ENCODE assay signal across 23 cellular contexts in the genomic region with DNA sequence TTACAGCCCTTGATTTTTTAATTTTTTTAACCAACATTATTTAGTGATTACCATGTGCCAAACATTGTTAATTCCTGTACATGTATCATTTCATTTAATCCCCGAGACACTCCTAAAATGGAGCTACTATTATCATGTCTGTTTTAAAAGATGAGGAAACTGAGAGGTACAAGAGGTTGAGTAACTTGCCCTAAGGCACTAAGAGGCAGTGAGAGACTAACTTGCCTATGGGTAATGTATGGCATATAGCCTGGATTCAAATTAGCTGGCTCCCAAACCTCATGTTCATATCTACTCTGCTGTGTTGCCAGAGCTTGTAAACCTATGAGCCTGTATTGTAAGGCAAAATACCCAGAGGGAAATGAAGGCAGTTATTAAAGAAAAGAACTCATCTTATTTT.
DNase-seq lines count a peak whose midpoint lies in the region; ATAC-seq, FAIRE-seq and TF ChIP-seq lines count a peak whose summit lies in the region.
"Had no signal": no experiment of that assay in that cellular context is flagged by ENCODE, and none has a peak within 500 bp of the region (broad histone marks: within the 10 kb centered on the region; RNA-seq: fewer than 3 reads in every experiment).

No MANE protein-coding gene starts in this region.

- H4K20me1 ChIP-seq in mammary epithelial cell (ENCODE audit: insufficient read depth, low read length) = no peaks in the 10 kb centered on the region

- POLR2A ChIA-PET in MCF 10A (lab: Yijun Ruan, JAX) = interaction anchor here (0.7 to 1.2 kb wide), 5 partner anchors 12 to 227 kb away, joined by 4 to 6 read pairs (median 4); no protein-coding TSS in a partner anchor

- H3K79me1 ChIP-seq in neuronal stem cell (ENCODE audit: low read depth, low read length) = no peaks in the 10 kb centered on the region

- no peak for ATAC-seq in HG02973 (IDR thresholded peaks at IDR 0.05; ENCODE audit: unreplicated experiment)
- ATAC-seq: A549 had no signal

- H3K9me3 ChIP-seq in mammary epithelial cell (replicated peaks; ENCODE audit: insufficient read depth, low read length) = no peaks in the 10 kb centered on the region
- H3K9me3 ChIP-seq in neuronal stem cell (replicated peaks in 1 of 2; ENCODE audit: control insufficient read depth in 2 of 2, insufficient read depth in 1 of 2, low read depth in 1 of 2, low read length in 2 of 2) = no peaks in the 10 kb centered on the region
- H3K9me3 ChIP-seq: A549 had no signal

- no peak for FAIRE-seq in bronchial epithelial cell (lab: Jason Lieb, UNC)
- FAIRE-seq: A549, GM12891, GM18507 had no signal

- H2BK12ac ChIP-seq in neuronal stem cell (ENCODE audit: low read length) = no peak overlapping the region

- no peaks in the 10 kb centered on the region for H3K79me2 ChIP-seq in mammary epithelial cell (ENCODE audit: insufficient read depth, low read length)

- H3K27ac Mint-ChIP-seq in MCF 10A (ENCODE audit: low read depth, unreplicated experiment) = peak overlapping the region; percentile 42

- H3K4me3 ChIP-seq in mammary epithelial cell (replicated peaks in 1 of 3; ENCODE audit: insufficient read depth in 1 of 3, low read depth in 2 of 3, low read length in 3 of 3) (no peak overlapping the region), bronchial epithelial cell (ENCODE audit: low read depth, low read length) (no peak overlapping the region), lower leg skin (ENCODE audit: low read depth, poor library complexity, severe bottlenecking) (no peak overlapping the region), neuronal stem cell (ENCODE audit: low read length in 2 of 2) (no peak overlapping the region)
- H3K4me3 ChIP-seq: A549 had no signal

- H3K9me3 Mint-ChIP-seq in MCF 10A (ENCODE audit: unreplicated experiment) = no peaks in the 10 kb centered on the region

- 88% methylated on average over 1 of the region's 1 CpG for WGBS in mammary epithelial cell (ENCODE audit: low coverage, missing lambda C conversion rate)
- 51 to 58% methylated on average over 1 of the region's 1 CpG for WGBS in lower leg skin, 2 donors
- no CpG with 5 or more reads among the region's 1 CpG for WGBS in neuronal stem cell (ENCODE audit: extremely low coverage in 2 of 2, insufficient read length in 2 of 2, insufficient replicate concordance in 1 of 2), 2 donors

- no peak overlapping the region for H3K27ac ChIP-seq in mammary epithelial cell (ENCODE audit: insufficient read depth, low read depth, low read length)
- H3K27ac ChIP-seq in neuronal stem cell (replicated peaks; ENCODE audit: low read length) = no peak overlapping the region
- H3K27ac ChIP-seq: A549 had no signal

- no peak overlapping the region for H3K23ac ChIP-seq in neuronal stem cell (ENCODE audit: low read depth, low read length, poor library complexity)

- intact Hi-C loops in MCF 10A (cut with micrococcal nuclease) (no loop called here), mammary epithelial cell (cut with micrococcal nuclease) (no loop called here), lower leg skin (cut with DNase I; ENCODE audit: low total_unique reads) (no loop called here)

- no peak overlapping the region for H4K8ac ChIP-seq in neuronal stem cell (ENCODE audit: low read depth, low read length)

- H3K4me1 ChIP-seq in mammary epithelial cell (ENCODE audit: insufficient read depth, low read length) (no peaks in the 10 kb centered on the region), neuronal stem cell (ENCODE audit: control insufficient read depth in 2 of 2, insufficient read depth in 1 of 2, low read depth in 1 of 2, low read length in 2 of 2) (no peaks in the 10 kb centered on the region)
- H3K4me1 ChIP-seq: A549 had no signal

- no peak overlapping the region for H3K14ac ChIP-seq in neuronal stem cell (ENCODE audit: low read length)

- H3K9ac ChIP-seq in mammary epithelial cell (ENCODE audit: insufficient read depth, low read length) (no peak overlapping the region), neuronal stem cell (ENCODE audit: low read depth, low read length, poor library complexity) (no peak overlapping the region)

- TF ChIP-seq CTCF in MCF 10A (IDR thresholded peaks at IDR 0.05; ENCODE audit: unreplicated experiment) (no peak), mammary epithelial cell (conservative IDR thresholded peaks at IDR 0.05 in 1 of 2, IDR thresholded peaks at IDR 0.05 in 1 of 2; ENCODE audit: extremely low read depth in 1 of 2, insufficient read depth in 1 of 2, low read depth in 1 of 2, low read length in 2 of 2) (no peak), bronchial epithelial cell (IDR thresholded peaks at IDR 0.05; ENCODE audit: insufficient read depth, low read length, severe bottlenecking) (no peak), lower leg skin (IDR thresholded peaks at IDR 0.05) (no peak)

- DNase-seq in MCF 10A (ENCODE audit: unreplicated experiment) (peak; percentile 54), mammary epithelial cell (no peak), bronchial epithelial cell (ENCODE audit: low read depth) (peak; percentile 19), fibroblast of gingiva (ENCODE audit: low read depth) (peak; percentile 2), lower leg skin (ENCODE audit: low spot score in 2 of 2) (no peak), neuronal stem cell (ENCODE audit: low spot score) (no peak)
- DNase-seq: 8988T; ACHN; AML-193; C1 segment of cervical spinal cord; Calu3; CD4-positive, alpha-beta memory T cell; COR-L47; DMS53; DMS79 treated with DMSO at 0.1 percent for 48 hours; GF-D8; GOT3; H7; HCEC 1CT had no signal

- no peak overlapping the region for H3K4ac ChIP-seq in neuronal stem cell (ENCODE audit: low read length)

- H3K36me3 ChIP-seq in mammary epithelial cell (ENCODE audit: insufficient read depth, low read length) (peaks cover 25% of the 10 kb centered on the region), bronchial epithelial cell (ENCODE audit: control insufficient read depth, insufficient read depth, low read length) (peaks cover 1% of the 10 kb centered on the region), neuronal stem cell (replicated peaks in 1 of 2; ENCODE audit: control insufficient read depth in 2 of 2, insufficient read depth in 2 of 2, low read length in 2 of 2) (no peaks in the 10 kb centered on the region)

- no peak overlapping the region for H2AK5ac ChIP-seq in neuronal stem cell (ENCODE audit: low read depth, low read length)

- no peak overlapping the region for H2AFZ ChIP-seq in mammary epithelial cell (ENCODE audit: low read depth, low read length)
- H2AFZ ChIP-seq in neuronal stem cell (ENCODE audit: low read length) = no peak overlapping the region

- no peak overlapping the region for H2BK15ac ChIP-seq in neuronal stem cell (ENCODE audit: low read length)

- no peak overlapping the region for H3K4me2 ChIP-seq in mammary epithelial cell (ENCODE audit: insufficient read depth, low read depth, low read length)
- H3K4me2 ChIP-seq in neuronal stem cell (ENCODE audit: insufficient read depth, low read length, poor library complexity, severe bottlenecking) = no peak overlapping the region
- H3K4me2 ChIP-seq: A549 had no signal

- no peak overlapping the region for H3K18ac ChIP-seq in neuronal stem cell (ENCODE audit: low read length)

- H3K27me3 ChIP-seq in mammary epithelial cell (ENCODE audit: insufficient read depth, low read length) = no peaks in the 10 kb centered on the region
- H3K27me3 ChIP-seq in bronchial epithelial cell (ENCODE audit: control insufficient read depth, insufficient read depth, low read length) = no peaks in the 10 kb centered on the region
- H3K27me3 ChIP-seq in neuronal stem cell (ENCODE audit: control insufficient read depth in 3 of 3, insufficient read depth in 3 of 3, low read depth in 1 of 3, low read length in 3 of 3) = no peaks in the 10 kb centered on the region

- in situ Hi-C loops in mammary epithelial cell (cut with MboI; ENCODE audit: low sequenced_read_pairs in 2 of 2) = no loop called here

- no peak for TF ChIP-seq POLR2A in lower leg skin (IDR thresholded peaks at IDR 0.05)

- H3K4me3 Mint-ChIP-seq in MCF 10A (ENCODE audit: unreplicated experiment) = no peak overlapping the region
- H3K4me3 Mint-ChIP-seq: CD4-positive, alpha-beta memory T cell had no signal

- no TSS peak for BruUV-seq in MCF 10A (replicated peaks; lab: Mats Ljungman, UMichigan)
- BruUV-seq in mammary epithelial cell (replicated peaks; lab: Mats Ljungman, UMichigan) = no TSS peak

- dilution Hi-C loops in mammary epithelial cell (cut with HindIII; ENCODE audit: low sequenced_read_pairs) = no loop called here

- no peaks in the 10 kb centered on the region for H3K27me3 Mint-ChIP-seq in MCF 10A (ENCODE audit: insufficient read depth, unreplicated experiment)
- H3K27me3 Mint-ChIP-seq: CD4-positive, alpha-beta memory T cell had no signal

- H3K4me1 Mint-ChIP-seq in MCF 10A (ENCODE audit: insufficient read depth, unreplicated experiment) = peaks cover 10% of the 10 kb centered on the region

- no peak overlapping the region for H4K91ac ChIP-seq in neuronal stem cell (ENCODE audit: low read depth, low read length, poor library complexity)

- CTCF ChIA-PET in MCF 10A (lab: Yijun Ruan, JAX) (interaction anchor here (0.6 to 0.7 kb wide), 2 partner anchors 229 to 1432 kb away, joined by 3 read pairs; no protein-coding TSS in a partner anchor), mammary epithelial cell (lab: Charles Lee; ENCODE audit: low non-redundant PET) (no interaction called here)

- no peaks in the 10 kb centered on the region for H3K36me3 Mint-ChIP-seq in MCF 10A (ENCODE audit: insufficient read depth, unreplicated experiment)

- H2BK5ac ChIP-seq in neuronal stem cell (ENCODE audit: low read length) = no peak overlapping the region

- no peak overlapping the region for H2BK120ac ChIP-seq in neuronal stem cell (ENCODE audit: low read depth, low read length)

Comparison
In these comparisons a context has a peak if more than half of its experiments do, and no peak if none do; other contexts are left out.
1. DNase-seq: peak in MCF 10A (single experiment), bronchial epithelial cell (single experiment) and fibroblast of gingiva (single experiment); none in mammary epithelial cell (single experiment), lower leg skin (0 of 2) and neuronal stem cell (single experiment).